Comparison of ENCODE assay signal across 1 cellular context in genomic region chr7:135917721-135918120, GRCh38.
TF ChIP-seq lines count a peak whose summit lies in the region.

No MANE protein-coding gene starts in this region.

TF ChIP-seq in K562, 482 proteins besides CTCF, POLR2A, EP300 and RAD21 (continued from another document and continues in another):
- TF ChIP-seq SMAD4 (CRISPR knock-in tag; conservative IDR thresholded peaks at IDR 0.05) (peak; percentile 57; the same call in 1 of the 2 replicates), ZNF766 (CRISPR knock-in tag; conservative IDR thresholded peaks at IDR 0.05) (peak; percentile 59), VEZF1 (CRISPR knock-in tag; IDR thresholded peaks at IDR 0.05) (no peak), PREB (CRISPR knock-in tag; IDR thresholded peaks at IDR 0.05) (no peak), MTA3 (IDR thresholded peaks at IDR 0.05; ENCODE audit: borderline replicate concordance) (no peak), CBX1 (IDR thresholded peaks at IDR 0.05; ENCODE audit: low read depth) (peak; percentile 89), FOXM1 (IDR thresholded peaks at IDR 0.05; ENCODE audit: low read depth) (peak; percentile 78), FOXM1 (CRISPR knock-in tag; IDR thresholded peaks at IDR 0.05; ENCODE audit: low read depth) (no peak), ATF3 (IDR thresholded peaks at IDR 0.05) (peak; percentile 87), ATF3 (CRISPR knock-in tag; conservative IDR thresholded peaks at IDR 0.05) (no peak; the same call in 1 of the 2 replicates), TAF15 (IDR thresholded peaks at IDR 0.05; ENCODE audit: low read depth, low read length) (no peak), ZMIZ1 (IDR thresholded peaks at IDR 0.05; ENCODE audit: low read depth in 2 of 2, low read length in 2 of 2) (0 out of 4 replicates have a peak, but pooled peaks of 1 of the 2 experiments have one; percentile 41), CEBPG (CRISPR knock-in tag; IDR thresholded peaks at IDR 0.05) (peak; percentile 96), CEBPG (tag; conservative IDR thresholded peaks at IDR 0.05 in 1 of 2, IDR thresholded peaks at IDR 0.05 in 1 of 2) (peak; percentile 71 to 90), PRDM10 (IDR thresholded peaks at IDR 0.05; ENCODE audit: partially characterized antibody) (no peak), POLR3G (IDR thresholded peaks at IDR 0.05; ENCODE audit: extremely low read depth, insufficient read length, insufficient replicate concordance) (no peak), SUPT5H (IDR thresholded peaks at IDR 0.05) (no peak), ZBTB34 (CRISPR knock-in tag; IDR thresholded peaks at IDR 0.05) (no peak), POLR2AphosphoS5 (IDR thresholded peaks at IDR 0.05; ENCODE audit: control insufficient read depth, insufficient read depth, low read depth, low read length) (0 out of 2 replicates have a peak, but pooled peaks have one; percentile 36), SPI1 (IDR thresholded peaks at IDR 0.05; ENCODE audit: borderline replicate concordance, low read depth, low read length) (peak; percentile 98), MGA (IDR thresholded peaks at IDR 0.05) (peak; percentile 30; the same call in 1 of the 2 replicates)
